Comparison of ENCODE assay signal across 1 cellular context in the genomic region with DNA sequence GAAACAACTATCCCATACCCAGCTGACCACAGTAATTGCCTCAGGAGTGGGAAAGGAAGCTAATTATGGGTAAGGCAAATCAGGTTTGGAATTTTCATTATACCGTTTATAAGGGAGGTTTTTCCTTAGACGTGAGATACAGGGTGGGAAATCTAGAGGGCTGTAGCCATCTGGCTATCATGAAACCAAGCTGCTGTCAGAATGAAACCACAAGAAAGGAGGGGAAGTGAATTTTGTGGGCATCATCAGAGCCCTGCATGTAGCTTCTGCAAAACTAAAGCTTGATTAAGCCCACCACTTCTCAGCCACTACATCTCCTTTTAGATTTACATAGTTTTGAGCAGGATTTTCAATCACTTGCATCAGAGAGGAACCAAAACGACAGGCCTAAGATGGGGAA.
TF ChIP-seq lines count a peak whose summit lies in the region.

No MANE protein-coding gene starts in this region.

TF ChIP-seq in SK-N-SH treated with all-trans-retinoic acid at 6 μM for 48 hours, 23 proteins besides CTCF, POLR2A, EP300 and RAD21 (continued from another document):
- TF ChIP-seq, protein P1, sequence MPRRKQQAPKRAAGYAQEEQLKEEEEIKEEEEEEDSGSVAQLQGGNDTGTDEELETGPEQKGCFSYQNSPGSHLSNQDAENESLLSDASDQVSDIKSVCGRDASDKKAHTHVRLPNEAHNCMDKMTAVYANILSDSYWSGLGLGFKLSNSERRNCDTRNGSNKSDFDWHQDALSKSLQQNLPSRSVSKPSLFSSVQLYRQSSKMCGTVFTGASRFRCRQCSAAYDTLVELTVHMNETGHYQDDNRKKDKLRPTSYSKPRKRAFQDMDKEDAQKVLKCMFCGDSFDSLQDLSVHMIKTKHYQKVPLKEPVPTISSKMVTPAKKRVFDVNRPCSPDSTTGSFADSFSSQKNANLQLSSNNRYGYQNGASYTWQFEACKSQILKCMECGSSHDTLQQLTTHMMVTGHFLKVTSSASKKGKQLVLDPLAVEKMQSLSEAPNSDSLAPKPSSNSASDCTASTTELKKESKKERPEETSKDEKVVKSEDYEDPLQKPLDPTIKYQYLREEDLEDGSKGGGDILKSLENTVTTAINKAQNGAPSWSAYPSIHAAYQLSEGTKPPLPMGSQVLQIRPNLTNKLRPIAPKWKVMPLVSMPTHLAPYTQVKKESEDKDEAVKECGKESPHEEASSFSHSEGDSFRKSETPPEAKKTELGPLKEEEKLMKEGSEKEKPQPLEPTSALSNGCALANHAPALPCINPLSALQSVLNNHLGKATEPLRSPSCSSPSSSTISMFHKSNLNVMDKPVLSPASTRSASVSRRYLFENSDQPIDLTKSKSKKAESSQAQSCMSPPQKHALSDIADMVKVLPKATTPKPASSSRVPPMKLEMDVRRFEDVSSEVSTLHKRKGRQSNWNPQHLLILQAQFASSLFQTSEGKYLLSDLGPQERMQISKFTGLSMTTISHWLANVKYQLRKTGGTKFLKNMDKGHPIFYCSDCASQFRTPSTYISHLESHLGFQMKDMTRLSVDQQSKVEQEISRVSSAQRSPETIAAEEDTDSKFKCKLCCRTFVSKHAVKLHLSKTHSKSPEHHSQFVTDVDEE (CRISPR knock-in tag; IDR thresholded peaks at IDR 0.05) = no peak
- TF ChIP-seq BACH2 (CRISPR knock-in tag; IDR thresholded peaks at IDR 0.05; ENCODE audit: borderline replicate concordance) (no peak), ZNF565 (CRISPR knock-in tag; conservative IDR thresholded peaks at IDR 0.05; ENCODE audit: low read depth) (no peak), ARNTL (CRISPR knock-in tag; IDR thresholded peaks at IDR 0.05; ENCODE audit: borderline replicate concordance, low read depth) (no peak)
